ENCODE assay signal across 33 cellular contexts in the genomic region with DNA sequence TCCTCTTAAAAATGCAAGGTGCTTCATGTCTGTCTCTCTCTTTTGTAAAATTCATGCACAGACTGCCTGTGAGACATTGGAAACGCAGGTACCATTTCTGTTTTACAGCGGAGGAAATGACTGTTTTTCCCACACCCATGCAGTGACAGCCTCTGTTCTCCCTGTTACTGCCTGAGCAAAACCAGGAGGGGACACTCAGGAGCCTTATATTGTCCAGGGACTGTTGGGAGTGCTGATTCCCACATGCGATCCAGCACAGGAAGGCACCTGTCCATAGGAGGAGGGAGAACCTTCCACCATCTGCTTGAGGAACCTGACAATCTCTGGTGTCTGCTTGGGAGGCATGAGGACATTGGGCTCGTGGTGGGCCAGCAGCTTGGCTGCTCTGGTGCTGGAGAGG. TPM values are rescaled to one million over a fixed set of nuclear protein-coding genes. Genes with fewer than 3 reads are reported as not detected.
"Had no signal": no experiment of that assay in that cellular context is flagged by ENCODE, and none has a peak within 500 bp of the region (broad histone marks: within the 10 kb centered on the region; RNA-seq: fewer than 3 reads in every experiment).

No MANE protein-coding gene starts in this region.

- H3K36me3 Mint-ChIP-seq: immature natural killer cell; memory B cell; naive thymus-derived CD4-positive, alpha-beta T cell; natural killer cell treated with Interleukin-12 subunit alpha and Interleukin-12 subunit beta and Interleukin-15 and Interleukin-18, amount 100 ng/mL, for 72 hours; stimulated activated effector memory CD8-positive, alpha-beta T cell treated with anti-CD3 and anti-CD28 coated beads, Interleukin-12 subunit alpha, Interleukin-12 subunit beta, amount 100 ng/mL, for 72 hours had no signal

- H3K4me3 Mint-ChIP-seq: immature natural killer cell; memory B cell; naive thymus-derived CD4-positive, alpha-beta T cell; natural killer cell treated with Interleukin-12 subunit alpha and Interleukin-12 subunit beta and Interleukin-15 and Interleukin-18, amount 100 ng/mL, for 72 hours; stimulated activated effector memory CD8-positive, alpha-beta T cell treated with anti-CD3 and anti-CD28 coated beads, Interleukin-12 subunit alpha, Interleukin-12 subunit beta, amount 100 ng/mL, for 72 hours; stimulated activated naive CD8-positive, alpha-beta T cell treated with anti-CD3 and anti-CD28 coated beads, Interleukin-15, Interleukin-2, amounts not matched to agents 100 ng/mL and 50 ng/mL, for 24 hours had no signal

- H3K36me3 ChIP-seq: left ventricle myocardium inferior, pancreas, prostate gland, sigmoid colon, spleen, suprapubic skin, thoracic aorta, tibial artery, upper lobe of right lung, uterus had no signal

- H3K4me1 Mint-ChIP-seq: immature natural killer cell; memory B cell; stimulated activated effector memory CD8-positive, alpha-beta T cell treated with anti-CD3 and anti-CD28 coated beads, Interleukin-12 subunit alpha, Interleukin-12 subunit beta, amount 100 ng/mL, for 72 hours had no signal

- H3K4me1 ChIP-seq: left ventricle myocardium inferior, pancreas, prostate gland, sigmoid colon, spleen, suprapubic skin, tibial artery, upper lobe of right lung, uterus had no signal

- H3K27ac ChIP-seq: left ventricle myocardium inferior, pancreas, prostate gland, sigmoid colon, spleen, suprapubic skin, thoracic aorta, tibial artery, upper lobe of right lung, uterus had no signal

- H3K27ac Mint-ChIP-seq: immature natural killer cell; memory B cell; naive thymus-derived CD4-positive, alpha-beta T cell; natural killer cell treated with Interleukin-12 subunit alpha and Interleukin-12 subunit beta and Interleukin-15 and Interleukin-18, amount 100 ng/mL, for 72 hours; stimulated activated effector memory CD8-positive, alpha-beta T cell treated with anti-CD3 and anti-CD28 coated beads, Interleukin-12 subunit alpha, Interleukin-12 subunit beta, amount 100 ng/mL, for 72 hours; stimulated activated naive CD8-positive, alpha-beta T cell treated with anti-CD3 and anti-CD28 coated beads, Interleukin-15, Interleukin-2, amounts not matched to agents 100 ng/mL and 50 ng/mL, for 24 hours had no signal

- H3K27me3 ChIP-seq: pancreas, sigmoid colon had no signal

- ATAC-seq: mucosa of descending colon; naive thymus-derived CD4-positive, alpha-beta T cell; pancreas; right cardiac atrium; upper lobe of right lung had no signal

- FAIRE-seq: islet of Langerhans, pancreas, small intestine had no signal

- H3K4me3 ChIP-seq: left ventricle myocardium inferior, mucosa of descending colon, pancreas, prostate gland, sigmoid colon, spleen, suprapubic skin, thoracic aorta, tibial artery, upper lobe of right lung, uterus had no signal

- DNase-seq: hypothalamus; immature natural killer cell; left ventricle myocardium inferior; midbrain; mucosa of descending colon; naive thymus-derived CD4-positive, alpha-beta T cell; nucleus accumbens; pancreas; posterior cingulate gyrus; retina; right cardiac atrium; sigmoid colon; small intestine; spleen; stimulated activated CD4-positive, alpha-beta T cell treated with anti-CD3 and anti-CD28 coated beads, Interleukin-4, amount 100 ng/mL, for 24 hours; stimulated activated naive CD4-positive, alpha-beta T cell; tibial artery; trophoblast cell; upper lobe of right lung; uterus had no signal

- H3K9me3 ChIP-seq: left ventricle myocardium inferior, mucosa of descending colon, pancreas, prostate gland, sigmoid colon, spleen, suprapubic skin, thoracic aorta, tibial artery, upper lobe of right lung, uterus had no signal

- H3K9me3 Mint-ChIP-seq: immature natural killer cell; memory B cell; naive thymus-derived CD4-positive, alpha-beta T cell; natural killer cell treated with Interleukin-12 subunit alpha and Interleukin-12 subunit beta and Interleukin-15 and Interleukin-18, amount 100 ng/mL, for 72 hours; stimulated activated effector memory CD8-positive, alpha-beta T cell treated with anti-CD3 and anti-CD28 coated beads, Interleukin-12 subunit alpha, Interleukin-12 subunit beta, amount 100 ng/mL, for 72 hours; stimulated activated naive CD8-positive, alpha-beta T cell treated with anti-CD3 and anti-CD28 coated beads, Interleukin-15, Interleukin-2, amounts not matched to agents 100 ng/mL and 50 ng/mL, for 24 hours had no signal

RNA-seq across cellular contexts. Expression of gene RAB6D, which starts 36.9 kb away (rescaled TPM):
- total RNA-seq: left ventricle myocardium inferior; lower leg skin; lung microvascular endothelial cell; myocyte; naive thymus-derived CD4-positive, alpha-beta T cell; natural killer cell treated with Interleukin-12 subunit alpha and Interleukin-12 subunit beta and Interleukin-15 and Interleukin-18, amount 100 ng/mL, for 72 hours; osteoblast; sigmoid colon; spleen; subcutaneous adipose tissue; thoracic aorta; upper lobe of right lung had no signal
